Comparison of ENCODE assay signal across 17 cellular contexts in genomic region chr12:62694632-62695031, GRCh38.
A peak's percentile ranks its signal among the peaks of the same experiment; 100 is the strongest.
DNase-seq lines count a peak whose midpoint lies in the region; ATAC-seq lines count a peak whose summit lies in the region.
"Had no signal": no experiment of that assay in that cellular context is flagged by ENCODE, and none has a peak within 500 bp of the region (broad histone marks: within the 10 kb centered on the region; RNA-seq: fewer than 3 reads in every experiment).

No MANE protein-coding gene starts in this region.

- ATAC-seq in GM18907 (IDR thresholded peaks at IDR 0.05; ENCODE audit: unreplicated experiment) (peak; percentile 79), GM21390 (IDR thresholded peaks at IDR 0.05; ENCODE audit: unreplicated experiment) (peak; percentile 77), HG02885 (IDR thresholded peaks at IDR 0.05; ENCODE audit: poor library complexity, unreplicated experiment) (peak; percentile 72), HG03571 (IDR thresholded peaks at IDR 0.05; ENCODE audit: unreplicated experiment) (peak; percentile 70)
- no peak for ATAC-seq in stimulated activated naive CD8-positive, alpha-beta T cell treated with anti-CD3 and anti-CD28 coated beads, Interleukin-15, Interleukin-2, amounts not matched to agents 100 U/mL and 50 U/mL, for 24 hours
- ATAC-seq: esophagus mucosa, Panc1 had no signal

- DNase-seq in stimulated activated naive CD8-positive, alpha-beta T cell treated with anti-CD3 and anti-CD28 coated beads, Interleukin-15, Interleukin-2, amounts not matched to agents 100 U/mL and 50 U/mL, for 24 hours: no peak
- no peak for DNase-seq in AG08395 (ENCODE audit: low spot score)
- DNase-seq in ureter (ENCODE audit: low spot score): no peak
- DNase-seq in dedifferentiated amniotic fluid mesenchymal stem cell (ENCODE audit: extremely low spot score): no peak
- DNase-seq: activated CD4-positive, alpha-beta T cell treated with anti-CD3 and anti-CD28 coated beads for 1 hour; adrenal gland; midbrain; NCI-H1694 treated with DMSO at 0.1 percent for 48 hours; NCI-H226; stimulated activated CD4-positive, alpha-beta T cell treated with anti-CD3 and anti-CD28 coated beads, Interleukin-4, amount 100 ng/mL, for 4 hours; T1000 had no signal
